8 cellular contexts compared by ENCODE assay signal in genomic region chr6:52284131-52284459, GRCh38. TPM values are rescaled to one million over a fixed set of nuclear protein-coding genes. Genes with fewer than 3 reads are reported as not detected.
DNase-seq lines count a peak whose midpoint lies in the region; ATAC-seq and FAIRE-seq lines count a peak whose summit lies in the region.

No MANE protein-coding gene starts in this region.

- POLR2A ChIA-PET in CD4-positive, alpha-beta memory T cell (lab: Charles Lee; ENCODE audit: partially characterized antibody) = interaction anchor here (0.9 to 9.1 kb wide), 13 partner anchors 9 to 386 kb away, joined by 3 to 165 read pairs (median 10); partner anchors contain the start of genes EFHC1 and PAQR8

- H3K27me3 ChIP-seq in CD4-positive, alpha-beta memory T cell (ENCODE audit: insufficient read depth, low read length) = no peaks in the 10 kb centered on the region
- H3K27me3 ChIP-seq in iPS DF 6.9 (ENCODE audit: control insufficient read depth, insufficient read depth, low read length) = no peaks in the 10 kb centered on the region

- CTCF ChIA-PET in CD4-positive, alpha-beta memory T cell (lab: Charles Lee; ENCODE audit: partially characterized antibody) = interaction anchor here (1.0 to 9.6 kb wide), 14 partner anchors 8 to 368 kb away, joined by 3 to 287 read pairs (median 26); partner anchors contain the start of gene PAQR8

- no peak for FAIRE-seq in frontal cortex (lab: Jason Lieb, UNC)

- intact Hi-C loops in CD4-positive, alpha-beta memory T cell (cut with micrococcal nuclease) = loop anchor here (1.0 to 5.0 kb wide), 7 partner anchors 51 to 1053 kb away; partner anchors contain the start of genes EFHC1, FBXO9, GSTA4 and TRAM2

- peaks cover 30 to 56% (median 36%) of the 10 kb centered on the region in 4 donors for H3K4me1 Mint-ChIP-seq in CD4-positive, alpha-beta memory T cell

- peak overlapping the region; percentile 73 for H3K27ac ChIP-seq in CD4-positive, alpha-beta memory T cell (ENCODE audit: low read depth, low read length)
- no peak overlapping the region for H3K27ac ChIP-seq in iPS DF 6.9 (ENCODE audit: low read length)

- no peaks in the 10 kb centered on the region for H3K9me3 ChIP-seq in CD4-positive, alpha-beta memory T cell (ENCODE audit: control insufficient read depth in 1 of 2, low read length in 2 of 2)
- no peaks in the 10 kb centered on the region for H3K9me3 ChIP-seq in iPS DF 6.9 (ENCODE audit: control insufficient read depth, insufficient read depth, low read length)

- peak overlapping the region in 3 of 7 donors; percentile 18 to 89 (median 88) for H3K27ac Mint-ChIP-seq in CD4-positive, alpha-beta memory T cell

- peak; percentile 6 for ATAC-seq in GM21528 (IDR thresholded peaks at IDR 0.05; ENCODE audit: low FRiP score, unreplicated experiment)
- no peak for ATAC-seq in GM21786 (IDR thresholded peaks at IDR 0.05; ENCODE audit: unreplicated experiment)

- no peak overlapping the region for H3K4me3 Mint-ChIP-seq in CD4-positive, alpha-beta memory T cell

- no peaks in the 10 kb centered on the region for H3K27me3 Mint-ChIP-seq in CD4-positive, alpha-beta memory T cell

- H3K9me3 Mint-ChIP-seq in CD4-positive, alpha-beta memory T cell = no peaks in the 10 kb centered on the region

- H3K36me3 ChIP-seq in CD4-positive, alpha-beta memory T cell (ENCODE audit: insufficient read depth, low read length) = peaks cover 32% of the 10 kb centered on the region
- H3K36me3 ChIP-seq in iPS DF 6.9 (ENCODE audit: control insufficient read depth, insufficient read depth, low read length) = peaks cover 27% of the 10 kb centered on the region; the same call in 1 of the 2 replicates

- DNase-seq in CD4-positive, alpha-beta memory T cell = peak in 1 of 5 donors; percentile 44
- peak; percentile 63 for DNase-seq in NCI-H146 treated with DMSO at 0.1 percent for 48 hours (lab: John Stamatoyannopoulos, UW; ENCODE audit: unreplicated experiment)
- peak; percentile 7 to 16 for DNase-seq in activated CD4-positive, alpha-beta T cell treated with anti-CD3 and anti-CD28 coated beads, Interleukin-2, amount 50 U/mL, for 4 hours
- DNase-seq in iPS DF 6.9 (ENCODE audit: low read depth, low spot score) = no peak
- peak; percentile 19 to 61 (median 28) for DNase-seq in stimulated activated CD4-positive, alpha-beta T cell treated with anti-CD3 and anti-CD28 coated beads, Interleukin-1b, Interleukin-23, amount 100 ng/mL, for 24 hours (ENCODE audit: low read depth in 4 of 4, low spot score in 1 of 4)
- no peak for DNase-seq in frontal cortex (ENCODE audit: low spot score in 2 of 2)

- H3K36me3 Mint-ChIP-seq in CD4-positive, alpha-beta memory T cell = peaks cover 31 to 36% of the 10 kb centered on the region in 2 donors

- peak overlapping the region; percentile 74 to 77 for H3K4me3 ChIP-seq in CD4-positive, alpha-beta memory T cell (ENCODE audit: low read length in 2 of 2)
- peak overlapping the region; percentile 99 for H3K4me3 ChIP-seq in iPS DF 6.9 (ENCODE audit: low read length)

- no CpG with 5 or more reads among the region's 14 CpGs for WGBS in iPS DF 6.9 (ENCODE audit: insufficient coverage, insufficient read length)

- peaks cover 47% of the 10 kb centered on the region for H3K4me1 ChIP-seq in CD4-positive, alpha-beta memory T cell (ENCODE audit: insufficient read depth, low read length)
- no peaks in the 10 kb centered on the region for H3K4me1 ChIP-seq in iPS DF 6.9 (ENCODE audit: control insufficient read depth, insufficient read depth, low read length)

RNA-seq across cellular contexts. Expression of gene MCM3, which starts 0.4 kb away (rescaled TPM):
- 10 to 100 TPM; 48.6 to 54.2 TPM for total RNA-seq in CD4-positive, alpha-beta memory T cell
- 10 to 100 TPM; 46.2 to 58.1 TPM for polyA plus RNA-seq in CD4-positive, alpha-beta memory T cell
- 11.0 TPM for total RNA-seq in frontal cortex

RNA-seq across cellular contexts. Expression of gene IL17F, which starts 39.8 kb away (rescaled TPM):
- not detected for total RNA-seq in CD4-positive, alpha-beta memory T cell
- polyA plus RNA-seq in CD4-positive, alpha-beta memory T cell = not detected
- total RNA-seq in frontal cortex = not detected

Comparison
In these comparisons a context has a peak if more than half of its experiments do, and no peak if none do; other contexts are left out.
1. DNase-seq: peak in NCI-H146 treated with DMSO at 0.1 percent for 48 hours (single experiment), activated CD4-positive, alpha-beta T cell treated with anti-CD3 and anti-CD28 coated beads, Interleukin-2, amount 50 U/mL, for 4 hours (2 of 2) and stimulated activated CD4-positive, alpha-beta T cell treated with anti-CD3 and anti-CD28 coated beads, Interleukin-1b, Interleukin-23, amount 100 ng/mL, for 24 hours (4 of 4); none in iPS DF 6.9 (single experiment) and frontal cortex (0 of 2).